11 cellular contexts compared by ENCODE assay signal in the genomic region with DNA sequence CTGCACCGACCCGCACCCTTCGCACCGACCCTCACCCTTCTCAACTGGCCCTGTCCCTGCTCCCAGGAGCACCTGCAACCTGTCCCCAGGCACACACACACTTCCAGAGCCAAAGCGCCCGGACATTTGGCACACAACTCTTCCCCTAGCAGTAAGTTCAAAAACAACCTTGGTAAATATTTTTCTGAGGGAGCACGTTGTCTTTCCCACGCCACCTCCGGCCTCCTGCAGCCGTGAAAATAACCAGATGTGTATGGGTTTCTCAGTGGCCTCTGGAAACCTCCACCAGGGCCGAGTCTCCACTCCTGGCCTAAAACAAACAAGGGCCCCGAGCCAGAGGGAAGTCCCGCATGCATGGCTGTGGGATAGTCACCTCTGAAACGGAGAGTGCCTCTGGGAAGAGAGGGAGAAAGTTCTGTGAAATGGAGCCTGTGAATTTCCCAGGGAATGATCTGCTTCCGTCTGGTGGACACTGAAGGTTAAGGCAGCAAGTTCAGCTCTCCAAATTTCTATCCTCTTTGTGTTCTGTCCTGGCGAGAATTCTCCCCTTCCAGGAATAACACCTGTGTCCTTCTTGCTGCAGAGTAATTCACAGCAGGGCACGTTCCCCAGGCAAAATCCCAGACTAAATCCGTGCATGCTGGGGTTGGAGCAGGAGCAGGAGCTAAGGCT. TPM values are rescaled to one million over a fixed set of nuclear protein-coding genes. Genes with fewer than 3 reads are reported as not detected.
A peak's percentile ranks its signal among the peaks of the same experiment; 100 is the strongest.
DNase-seq lines count a peak whose midpoint lies in the region; ATAC-seq, FAIRE-seq and TF ChIP-seq lines count a peak whose summit lies in the region.
"Had no signal": no experiment of that assay in that cellular context is flagged by ENCODE, and none has a peak within 500 bp of the region (broad histone marks: within the 10 kb centered on the region; RNA-seq: fewer than 3 reads in every experiment).

No MANE protein-coding gene starts in this region.

- H3K4me3 ChIP-seq in esophagus muscularis mucosa (no peak overlapping the region), mesodermal cell (ENCODE audit: extremely low read depth, insufficient read depth, low read length, poor library complexity, severe bottlenecking) (no peak overlapping the region), thyroid gland (replicated peaks in 1 of 3) (no peak overlapping the region)

- DNase-seq in NCI-H69 (lab: John Stamatoyannopoulos, UW) (peak; percentile 28), esophagus muscularis mucosa (ENCODE audit: extremely low spot score) (no peak), thyroid gland (peak; percentile 36 to 50), NCI-H1694 (lab: John Stamatoyannopoulos, UW) (no peak), urothelium cell line (ENCODE audit: low spot score) (no peak)
- DNase-seq: activated CD4-positive, CD25-positive, alpha-beta regulatory T cell; cortex of kidney had no signal

- no peaks in the 10 kb centered on the region for H3K36me3 ChIP-seq in esophagus muscularis mucosa
- peaks cover 53% of the 10 kb centered on the region for H3K36me3 ChIP-seq in mesodermal cell (ENCODE audit: control insufficient read depth, insufficient read depth, low read length)
- H3K36me3 ChIP-seq in thyroid gland: no peaks in the 10 kb centered on the region

- no peaks in the 10 kb centered on the region for H3K9me3 ChIP-seq in esophagus muscularis mucosa
- H3K9me3 ChIP-seq in mesodermal cell (ENCODE audit: control insufficient read depth, low read length): no peaks in the 10 kb centered on the region
- H3K9me3 ChIP-seq in thyroid gland: no peaks in the 10 kb centered on the region

- no peak for TF ChIP-seq EP300 in esophagus muscularis mucosa (IDR thresholded peaks at IDR 0.05)

- H3K4me1 ChIP-seq in esophagus muscularis mucosa (peaks cover 27 to 62% (median 43%) of the 10 kb centered on the region in 4 donors), mesodermal cell (ENCODE audit: control insufficient read depth, insufficient read depth, low read length, poor library complexity, severe bottlenecking) (peaks cover 64% of the 10 kb centered on the region), thyroid gland (peaks cover 4 to 6% of the 10 kb centered on the region in 2 donors)

- peak in 1 of 3 experiments; percentile 33 for TF ChIP-seq CTCF in esophagus muscularis mucosa (IDR thresholded peaks at IDR 0.05)
- TF ChIP-seq CTCF in thyroid gland (IDR thresholded peaks at IDR 0.05): peak in 1 of 6 experiments; percentile 13

- WGBS in esophagus muscularis mucosa: 44% methylated on average over 13 of the region's 18 CpGs
- WGBS in mesodermal cell (ENCODE audit: insufficient coverage in 2 of 2), 2 experiments: 79 to 80% methylated on average over 12 to 14 of the region's 18 CpGs
- WGBS in thyroid gland, 2 donors: 50 to 56% methylated on average over 18 of the region's 18 CpGs

- H3K27me3 ChIP-seq in esophagus muscularis mucosa (no peaks in the 10 kb centered on the region), thyroid gland (no peaks in the 10 kb centered on the region)

- no peak for ATAC-seq in HG03521 (IDR thresholded peaks at IDR 0.05; ENCODE audit: unreplicated experiment)
- no peak for ATAC-seq in HG03520 (IDR thresholded peaks at IDR 0.05; ENCODE audit: unreplicated experiment)
- ATAC-seq: activated T-helper 17 cell treated with anti-CD3 and anti-CD28 coated beads, Interleukin-2, amount 50 U/mL, for 72 hours had no signal

- FAIRE-seq in urothelium cell line (lab: Jason Lieb, UNC): no peak

- H3K27ac ChIP-seq in esophagus muscularis mucosa (replicated peaks in 1 of 4) (peak overlapping the region; percentile 43 to 69 (median 62)), mesodermal cell (ENCODE audit: low read depth, low read length, severe bottlenecking) (peak overlapping the region; percentile 43), thyroid gland (peak overlapping the region in 2 of 3 donors; percentile 45 to 50)

- intact Hi-C loops in esophagus muscularis mucosa (cut with DNase I): no loop called here
- intact Hi-C loops in thyroid gland (cut with DNase I): no loop called here

- TF ChIP-seq POLR2A in esophagus muscularis mucosa (IDR thresholded peaks at IDR 0.05; ENCODE audit: low read depth): no peak
- no peak for TF ChIP-seq POLR2A in thyroid gland (IDR thresholded peaks at IDR 0.05)

RNA-seq across cellular contexts. Expression of a gene that starts 15.8 kb away (rescaled TPM):
- 10 to 100 TPM; 24.5 to 40.3 (median 31.3) TPM for total RNA-seq in esophagus muscularis mucosa
- polyA plus RNA-seq in mesodermal cell (2013, experiment 1 of 2): 209 TPM
- 222 TPM for polyA plus RNA-seq in mesodermal cell (2013, experiment 2 of 2)
- 100 to 1,000 TPM in 1 of 4 donors, 10 to 100 TPM in 3; 47.7 to 125 (median 56.3) TPM for total RNA-seq in thyroid gland

Comparison
In these comparisons a context has a peak if more than half of its experiments do, and no peak if none do; other contexts are left out.
1. DNase-seq: peak in NCI-H69 (single experiment) and thyroid gland (2 of 2); none in esophagus muscularis mucosa (single experiment), NCI-H1694 (single experiment) and urothelium cell line (single experiment).
2. Peak in every context shown above with its lines, with median percentiles within 50 percentile points of each other: H3K27ac ChIP-seq.